14 cellular contexts compared by ENCODE assay signal in genomic region chr17:8924595-8924994, GRCh38. TPM values are rescaled to one million over a fixed set of nuclear protein-coding genes. Genes with fewer than 3 reads are reported as not detected.
DNase-seq lines count a peak whose midpoint lies in the region; ATAC-seq and TF ChIP-seq lines count a peak whose summit lies in the region.
"Had no signal": no experiment of that assay in that cellular context is flagged by ENCODE, and none has a peak within 500 bp of the region (broad histone marks: within the 10 kb centered on the region; RNA-seq: fewer than 3 reads in every experiment).

No MANE protein-coding gene starts in this region.

- H3K4me3 Mint-ChIP-seq in activated T-helper 17 cell treated with anti-CD3 and anti-CD28 coated beads, Interleukin-2, amount 50 U/mL, for 72 hours, result no peak overlapping the region
- H3K4me3 Mint-ChIP-seq: HFFc6, T-helper 17 cell had no signal

- 70 to 83% (median 79%) methylated on average over 6 of the region's 6 CpGs for WGBS in stomach, 5 donors

- no peak for TF ChIP-seq POLR2A in stomach (IDR thresholded peaks at IDR 0.05)

- ATAC-seq in GM18858 (IDR thresholded peaks at IDR 0.05; ENCODE audit: unreplicated experiment), result peak; percentile 52
- peak; percentile 69 for ATAC-seq in GM19467 (IDR thresholded peaks at IDR 0.05; ENCODE audit: unreplicated experiment)
- peak; percentile 45 for ATAC-seq in HG02973 (IDR thresholded peaks at IDR 0.05; ENCODE audit: unreplicated experiment)
- peak; percentile 64 for ATAC-seq in activated T-helper 17 cell treated with anti-CD3 and anti-CD28 coated beads, Interleukin-2, amount 50 U/mL, for 72 hours (replicated peaks)
- ATAC-seq in omental fat pad (ENCODE audit: low FRiP score), result no peak
- ATAC-seq: T-helper 17 cell had no signal

- peaks cover 27% of the 10 kb centered on the region for H3K36me3 Mint-ChIP-seq in activated T-helper 17 cell treated with anti-CD3 and anti-CD28 coated beads, Interleukin-2, amount 50 U/mL, for 72 hours (ENCODE audit: low read depth)

- intact Hi-C loops in stomach (cut with DNase I; ENCODE audit: low total_unique reads), result no loop called here

- peaks cover 0 to 4% (median 3%) of the 10 kb centered on the region in 3 donors for H3K27me3 ChIP-seq in stomach
- H3K27me3 ChIP-seq: spleen had no signal

- peaks cover 12% of the 10 kb centered on the region for H3K4me1 Mint-ChIP-seq in activated T-helper 17 cell treated with anti-CD3 and anti-CD28 coated beads, Interleukin-2, amount 50 U/mL, for 72 hours

- H3K27me3 Mint-ChIP-seq in activated T-helper 17 cell treated with anti-CD3 and anti-CD28 coated beads, Interleukin-2, amount 50 U/mL, for 72 hours, result no peaks in the 10 kb centered on the region
- H3K27me3 Mint-ChIP-seq: T-helper 17 cell had no signal

- peaks cover 4% of the 10 kb centered on the region for H3K9me3 Mint-ChIP-seq in activated T-helper 17 cell treated with anti-CD3 and anti-CD28 coated beads, Interleukin-2, amount 50 U/mL, for 72 hours

- no peaks in the 10 kb centered on the region for H3K4me1 ChIP-seq in stomach

- no peaks in the 10 kb centered on the region for H3K36me3 ChIP-seq in stomach

- no peak overlapping the region for H3K27ac Mint-ChIP-seq in activated T-helper 17 cell treated with anti-CD3 and anti-CD28 coated beads, Interleukin-2, amount 50 U/mL, for 72 hours
- H3K27ac Mint-ChIP-seq: HFFc6, T-helper 17 cell had no signal

- no peak overlapping the region for H3K27ac ChIP-seq in stomach

- TF ChIP-seq EP300 in stomach (IDR thresholded peaks at IDR 0.05), result no peak

- H3K9me3 ChIP-seq in stomach, result peaks cover 15 to 32% (median 26%) of the 10 kb centered on the region in 4 donors

- no peak overlapping the region for H3K4me3 ChIP-seq in stomach
- H3K4me3 ChIP-seq: spleen had no signal

- DNase-seq in stomach (no peak), omental fat pad (ENCODE audit: low spot score) (no peak)
- DNase-seq in stimulated activated CD4-positive, alpha-beta T cell treated with anti-CD3 and anti-CD28 coated beads, Interleukin-15, amount 100 ng/mL, for 24 hours, result no peak
- DNase-seq: amygdala; HFFc6; NCI-H2081 treated with DMSO at 0.1 percent for 48 hours; spleen; stimulated activated CD8-positive, alpha-beta memory T cell treated with anti-CD3 and anti-CD28 coated beads, Interleukin-4, amount 100 ng/mL, for 48 hours; T-helper 17 cell had no signal

- TF ChIP-seq CTCF in stomach (IDR thresholded peaks at IDR 0.05) (no peak), omental fat pad (IDR thresholded peaks at IDR 0.05) (no peak)

RNA-seq across cellular contexts. Expression of gene PIK3R5, which starts 40.9 kb away (rescaled TPM):
- total RNA-seq in activated T-helper 17 cell treated with anti-CD3 and anti-CD28 coated beads, Interleukin-2, amount 50 U/mL, for 72 hours, result 10 to 100 TPM; 47.2 to 78.6 TPM
- total RNA-seq in stomach (10 to 100 TPM in 2 of 5 donors, 1 to 10 TPM in 2, not detected in 1; 5.1 to 29.8 (median 13.2) TPM), omental fat pad (10 to 100 TPM; 18.9 to 60.2 (median 37.8) TPM)
- 1 to 10 TPM in 2 of 3 donors, under 1 TPM in 1; 0.90 to 3.4 (median 2.9) TPM for polyA plus RNA-seq in stomach
- total RNA-seq: HFFc6 had no signal
- polyA plus RNA-seq: neural cell had no signal

RNA-seq across cellular contexts. Expression of gene PIK3R6, which starts 57.1 kb away (rescaled TPM):
- total RNA-seq in activated T-helper 17 cell treated with anti-CD3 and anti-CD28 coated beads, Interleukin-2, amount 50 U/mL, for 72 hours, result 1 to 10 TPM; 4.6 to 7.6 TPM
- 1 to 10 TPM in 1 of 5 donors, under 1 TPM in 3, not detected in 1; under 0.01 to 4.3 (median 0.33) TPM for total RNA-seq in stomach
- polyA plus RNA-seq in stomach, result 1 to 10 TPM in 1 of 3 donors, under 1 TPM in 2; 0.35 to 1.2 (median 0.50) TPM
- total RNA-seq in omental fat pad, result 1 to 10 TPM in 2 of 4 donors, under 1 TPM in 2; 0.56 to 3.5 (median 1.5) TPM
- total RNA-seq: HFFc6 had no signal
- polyA plus RNA-seq: neural cell had no signal
